17 cellular contexts compared by ENCODE assay signal in genomic region chr1:113409363-113409762, GRCh38. TPM values are rescaled to one million over a fixed set of nuclear protein-coding genes. Genes with fewer than 3 reads are reported as not detected.
A peak's percentile ranks its signal among the peaks of the same experiment; 100 is the strongest.
DNase-seq lines count a peak whose midpoint lies in the region; ATAC-seq and TF ChIP-seq lines count a peak whose summit lies in the region.
"Had no signal": no experiment of that assay in that cellular context is flagged by ENCODE, and none has a peak within 500 bp of the region (broad histone marks: within the 10 kb centered on the region; RNA-seq: fewer than 3 reads in every experiment).

No MANE protein-coding gene starts in this region.

- peak; percentile 34 for ATAC-seq in left colon
- ATAC-seq: GM23338 had no signal

- no peaks in the 10 kb centered on the region for H3K4me1 Mint-ChIP-seq in activated naive CD8-positive, alpha-beta T cell (ENCODE audit: low read depth)
- peaks cover 5% of the 10 kb centered on the region for H3K4me1 Mint-ChIP-seq in activated naive CD8-positive, alpha-beta T cell treated with anti-CD3 and anti-CD28 coated beads for 36 hours
- H3K4me1 Mint-ChIP-seq: B cell had no signal

- no peak overlapping the region for H3K27ac ChIP-seq in HEK293 (ENCODE audit: extremely low read depth, low read depth, low read length)
- H3K27ac ChIP-seq: 22Rv1; BLaER1 treated with 17β-estradiol and CSF1 and Interleukin-3, amounts not matched to agents 10 nM and 100 nM had no signal

- POLR2A ChIA-PET in HEK293 (lab: Yijun Ruan, JAX): no interaction called here

- no peaks in the 10 kb centered on the region for H3K9me3 Mint-ChIP-seq in activated naive CD8-positive, alpha-beta T cell (ENCODE audit: low read depth)
- peaks cover 5% of the 10 kb centered on the region for H3K9me3 Mint-ChIP-seq in activated naive CD8-positive, alpha-beta T cell treated with anti-CD3 and anti-CD28 coated beads for 36 hours

- intact Hi-C loops in left colon (cut with DNase I, micrococcal nuclease): no loop called here

- no peak overlapping the region for H3K4me3 Mint-ChIP-seq in activated naive CD8-positive, alpha-beta T cell
- no peak overlapping the region for H3K4me3 Mint-ChIP-seq in activated naive CD8-positive, alpha-beta T cell treated with anti-CD3 and anti-CD28 coated beads for 36 hours
- H3K4me3 Mint-ChIP-seq: B cell; CD4-positive, alpha-beta memory T cell; GM23338 had no signal

- no peaks in the 10 kb centered on the region for H3K9me3 ChIP-seq in HEK293 (ENCODE audit: control insufficient read depth, insufficient read depth, low read depth, low read length)
- H3K9me3 ChIP-seq: HAP-1 had no signal

- no peak for TF ChIP-seq CTCF in HEK293 (tag by site-specific recombination; IDR thresholded peaks at IDR 0.05)

- peaks cover 5% of the 10 kb centered on the region; the same call in 1 of the 2 replicates for H3K4me1 ChIP-seq in HEK293 (ENCODE audit: control insufficient read depth, insufficient read depth, low read length)

- no peaks in the 10 kb centered on the region for H3K36me3 ChIP-seq in HEK293 (ENCODE audit: control insufficient read depth in 2 of 2, insufficient read depth in 1 of 2, low read length in 2 of 2)
- H3K36me3 ChIP-seq: BLaER1 treated with 17β-estradiol and CSF1 and Interleukin-3, amounts not matched to agents 10 nM and 100 nM; HAP-1 had no signal

- H3K4me3 ChIP-seq in HEK293 (ENCODE audit: low read depth, low read length): no peak overlapping the region
- H3K4me3 ChIP-seq: BLaER1 treated with 17β-estradiol and CSF1 and Interleukin-3, amounts not matched to agents 10 nM and 100 nM; GM23338; HAP-1 had no signal

- peak overlapping the region; percentile 25 for H3K27ac Mint-ChIP-seq in activated naive CD8-positive, alpha-beta T cell
- no peak overlapping the region for H3K27ac Mint-ChIP-seq in activated naive CD8-positive, alpha-beta T cell treated with anti-CD3 and anti-CD28 coated beads for 36 hours
- H3K27ac Mint-ChIP-seq: B cell; CD4-positive, alpha-beta memory T cell; GM23338 had no signal

- H3K27me3 Mint-ChIP-seq in activated naive CD8-positive, alpha-beta T cell: no peaks in the 10 kb centered on the region
- H3K27me3 Mint-ChIP-seq in activated naive CD8-positive, alpha-beta T cell treated with anti-CD3 and anti-CD28 coated beads for 36 hours: no peaks in the 10 kb centered on the region
- H3K27me3 Mint-ChIP-seq: CD4-positive, alpha-beta memory T cell had no signal

- CTCF ChIA-PET in HEK293 (lab: Yijun Ruan, JAX): no interaction called here

- no peak for DNase-seq in activated naive CD8-positive, alpha-beta T cell treated with anti-CD3 and anti-CD28 coated beads for 36 hours
- DNase-seq in left colon (no peak), C1 segment of cervical spinal cord (lab: John Stamatoyannopoulos, UW) (no peak), iPS-NIHi7 (ENCODE audit: extremely low spot score) (no peak)
- DNase-seq: Calu3; CD4-positive, alpha-beta memory T cell; COR-L47; DMS53; DMS79 treated with DMSO at 0.1 percent for 48 hours; GF-D8 had no signal

- no peaks in the 10 kb centered on the region for H3K36me3 Mint-ChIP-seq in activated naive CD8-positive, alpha-beta T cell
- H3K36me3 Mint-ChIP-seq in activated naive CD8-positive, alpha-beta T cell treated with anti-CD3 and anti-CD28 coated beads for 36 hours: no peaks in the 10 kb centered on the region
- H3K36me3 Mint-ChIP-seq: CD4-positive, alpha-beta memory T cell had no signal

TF ChIP-seq in HEK293, 187 proteins besides CTCF, POLR2A, EP300 and RAD21:
- no peak for TF ChIP-seq ZNF785 (tag by site-specific recombination; IDR thresholded peaks at IDR 0.05)
- no peak for TF ChIP-seq ZNF558 (tag by site-specific recombination; IDR thresholded peaks at IDR 0.05)
- TF ChIP-seq PRDM1 (tag by site-specific recombination; IDR thresholded peaks at IDR 0.05): peak; percentile 59

RNA-seq across cellular contexts. Expression of gene MAGI3, which starts 19.0 kb away (rescaled TPM):
- total RNA-seq in activated naive CD8-positive, alpha-beta T cell treated with anti-CD3 and anti-CD28 coated beads for 36 hours: 1 to 10 TPM; 3.3 to 3.4 TPM
- total RNA-seq in left colon: 10 to 100 TPM; 58.2 to 78.6 TPM

Comparison
In these comparisons a context has a peak if more than half of its experiments do, and no peak if none do; other contexts are left out.
1. RNA of gene MAGI3, which starts 19.0 kb away (total RNA-seq): 58.2 to 78.6 TPM in left colon; 3.3 to 3.4 TPM in activated naive CD8-positive, alpha-beta T cell treated with anti-CD3 and anti-CD28 coated beads for 36 hours; every median in the first group is over 10 times any median in the second.